ENCODE assay signal across 32 cellular contexts in genomic region chr9:117541192-117541591, GRCh38.
"Had no signal": no experiment of that assay in that cellular context is flagged by ENCODE, and none has a peak within 500 bp of the region (broad histone marks: within the 10 kb centered on the region; RNA-seq: fewer than 3 reads in every experiment).

No MANE protein-coding gene starts in this region.

- DNase-seq: activated B cell treated with CpG ODN at 0.5 μM for 24 hours; activated CD4-positive, alpha-beta T cell treated with anti-CD3 and anti-CD28 coated beads for 48 hours; activated CD4-positive, alpha-beta T cell treated with anti-CD3 and anti-CD28 coated beads, Interleukin-2, amount 50 U/mL, for 1 hour; activated CD4-positive, alpha-beta T cell treated with anti-CD3 and anti-CD28 coated beads, Interleukin-2, amount 50 U/mL, for 48 hours; activated CD8-positive, alpha-beta memory T cell treated with anti-CD3 and anti-CD28 coated beads for 24 hours; activated CD8-positive, alpha-beta T cell treated with anti-CD3 and anti-CD28 coated beads for 36 hours; activated effector memory CD4-positive, alpha-beta T cell treated with Interleukin-2 at 50 U/mL for 16 hours; activated gamma-delta T cell treated with Interleukin-2 at 50 U/mL for 16 hours; activated naive CD4-positive, alpha-beta T cell treated with Interleukin-2 at 50 U/mL for 16 hours; activated naive CD8-positive, alpha-beta T cell treated with anti-CD3 and anti-CD28 coated beads for 36 hours; activated naive CD8-positive, alpha-beta T cell treated with anti-CD3 and anti-CD28 coated beads, Interleukin-2, amount 50 U/mL, for 24 hours; activated T-cell treated with anti-CD3 and anti-CD28 coated beads, Interleukin-2, amount 50 U/mL, for 4 hours; adrenal gland; amygdala; aorta; central memory CD4-positive, alpha-beta T cell; cerebellar nuclear complex; effector CD4-positive, alpha-beta T cell; effector memory CD8-positive, alpha-beta T cell; esophagus squamous epithelium; foreskin melanocyte; heart right ventricle; T-helper 17 cell; T1000; WERI-Rb-1 had no signal

- ATAC-seq: activated CD4-positive, CD25-positive, alpha-beta regulatory T cell treated with anti-CD3 and anti-CD28 coated beads, Interleukin-2, amount 50 U/mL, for 24 hours; activated CD8-positive, alpha-beta T cell treated with anti-CD3 and anti-CD28 coated beads for 36 hours; activated naive CD8-positive, alpha-beta T cell treated with anti-CD3 and anti-CD28 coated beads, Interleukin-2, amount 50 U/mL, for 24 hours; activated T-cell treated with anti-CD3 and anti-CD28 coated beads, Interleukin-2, amount 50 U/mL, for 4 hours; activated T-helper 17 cell treated with anti-CD3 and anti-CD28 coated beads, Interleukin-2, amount 50 U/mL, for 72 hours; effector memory CD8-positive, alpha-beta T cell; gastroesophageal sphincter; heart right ventricle; T-helper 17 cell had no signal

- H3K4me3 ChIP-seq: adrenal gland, breast epithelium, cardiac muscle cell, coronary artery, esophagus squamous epithelium, gastroesophageal sphincter, heart right ventricle, hepatocyte had no signal
